ENCODE assay signal across 1 cellular context in the genomic region with DNA sequence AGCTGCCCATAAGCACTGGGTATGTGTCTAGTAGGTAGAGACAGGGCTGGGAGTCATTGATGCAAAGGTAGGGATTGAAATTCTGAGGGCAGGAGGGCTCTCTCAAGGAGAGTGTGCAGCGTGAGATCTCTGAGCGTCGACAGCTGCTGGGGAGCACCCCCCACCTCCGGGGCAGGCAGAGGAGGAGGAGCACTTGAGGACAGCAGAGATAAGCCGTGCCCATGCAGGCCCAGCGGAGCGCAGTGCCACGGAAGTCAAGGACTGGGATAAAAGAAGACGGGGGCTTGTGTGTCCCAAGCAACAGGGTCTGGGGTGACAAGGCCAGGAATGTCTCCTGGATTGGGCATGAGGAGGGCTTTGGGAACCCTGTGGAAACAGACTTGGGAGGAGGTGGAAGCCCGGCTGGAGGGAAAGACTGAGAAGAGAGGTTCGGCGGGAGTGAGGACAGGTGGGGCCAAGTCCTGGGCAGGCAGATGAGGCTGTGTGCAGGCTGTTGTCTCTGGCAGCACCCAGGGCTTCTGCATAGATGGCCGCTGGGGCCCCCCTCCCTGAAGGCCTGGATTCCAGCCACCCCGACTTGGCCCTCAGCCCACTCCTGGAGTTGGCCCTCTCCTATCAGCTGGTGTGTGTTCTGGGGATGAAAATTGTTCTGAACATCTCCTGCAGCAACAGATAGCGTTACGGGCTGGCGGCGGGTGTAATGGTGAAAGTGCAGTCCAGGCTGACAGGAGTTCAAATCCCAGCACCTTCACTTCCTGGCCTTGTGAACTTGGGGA.
TF ChIP-seq lines count a peak whose summit lies in the region.

No MANE protein-coding gene starts in this region.

TF ChIP-seq in SK-N-SH, 30 proteins besides CTCF, POLR2A, EP300 and RAD21 (continued from another document):
- TF ChIP-seq, protein P1, sequence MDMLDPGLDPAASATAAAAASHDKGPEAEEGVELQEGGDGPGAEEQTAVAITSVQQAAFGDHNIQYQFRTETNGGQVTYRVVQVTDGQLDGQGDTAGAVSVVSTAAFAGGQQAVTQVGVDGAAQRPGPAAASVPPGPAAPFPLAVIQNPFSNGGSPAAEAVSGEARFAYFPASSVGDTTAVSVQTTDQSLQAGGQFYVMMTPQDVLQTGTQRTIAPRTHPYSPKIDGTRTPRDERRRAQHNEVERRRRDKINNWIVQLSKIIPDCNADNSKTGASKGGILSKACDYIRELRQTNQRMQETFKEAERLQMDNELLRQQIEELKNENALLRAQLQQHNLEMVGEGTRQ (IDR thresholded peaks at IDR 0.05; ENCODE audit: borderline replicate concordance, low read depth, low read length): no peak
- no peak for TF ChIP-seq SMC3 (IDR thresholded peaks at IDR 0.05; ENCODE audit: low read depth, low read length)
- TF ChIP-seq RXRA (IDR thresholded peaks at IDR 0.05; ENCODE audit: borderline replicate concordance, low read depth): no peak
- TF ChIP-seq, protein P2, sequence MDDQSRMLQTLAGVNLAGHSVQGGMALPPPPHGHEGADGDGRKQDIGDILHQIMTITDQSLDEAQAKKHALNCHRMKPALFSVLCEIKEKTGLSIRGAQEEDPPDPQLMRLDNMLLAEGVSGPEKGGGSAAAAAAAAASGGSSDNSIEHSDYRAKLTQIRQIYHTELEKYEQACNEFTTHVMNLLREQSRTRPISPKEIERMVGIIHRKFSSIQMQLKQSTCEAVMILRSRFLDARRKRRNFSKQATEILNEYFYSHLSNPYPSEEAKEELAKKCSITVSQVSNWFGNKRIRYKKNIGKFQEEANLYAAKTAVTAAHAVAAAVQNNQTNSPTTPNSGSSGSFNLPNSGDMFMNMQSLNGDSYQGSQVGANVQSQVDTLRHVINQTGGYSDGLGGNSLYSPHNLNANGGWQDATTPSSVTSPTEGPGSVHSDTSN (IDR thresholded peaks at IDR 0.05): no peak
TF ChIP-seq in SK-N-SH: peak in this region for 0.
